ENCODE assay signal across 1 cellular context in genomic region chr17:7685533-7686220, GRCh38.
TF ChIP-seq lines count a peak whose summit lies in the region.

No MANE protein-coding gene starts in this region.

TF ChIP-seq in HEK293, 187 proteins besides CTCF, POLR2A, EP300 and RAD21 (continued from another document and continues in another):
- TF ChIP-seq ZBTB26 (tag by site-specific recombination; optimal IDR thresholded peaks at IDR 0.05) = peak; percentile 20
- no peak for TF ChIP-seq SALL2 (tag by site-specific recombination; IDR thresholded peaks at IDR 0.05; ENCODE audit: borderline replicate concordance)
- TF ChIP-seq ZBTB8A (tag by site-specific recombination; IDR thresholded peaks at IDR 0.05) = no peak; the same call in 1 of the 2 replicates
- no peak for TF ChIP-seq KLF7 (tag by site-specific recombination; IDR thresholded peaks at IDR 0.05; ENCODE audit: borderline replicate concordance)
- TF ChIP-seq ZNF184 (tag by site-specific recombination; IDR thresholded peaks at IDR 0.05) = no peak
- TF ChIP-seq ZNF600 (tag by site-specific recombination; IDR thresholded peaks at IDR 0.05) = peak; percentile 92
- no peak; the same call in none of the 2 replicates for TF ChIP-seq ZNF660 (tag by site-specific recombination; IDR thresholded peaks at IDR 0.05)
- TF ChIP-seq ZNF670 (tag by site-specific recombination; IDR thresholded peaks at IDR 0.05; ENCODE audit: low read depth) = no peak
- 0 out of 2 replicates have a peak, but pooled peaks have one; percentile 13 for TF ChIP-seq ZNF280D (tag by site-specific recombination; IDR thresholded peaks at IDR 0.05)
- TF ChIP-seq ZNF549 (tag by site-specific recombination; IDR thresholded peaks at IDR 0.05) = no peak
- TF ChIP-seq ZNF423 (tag by site-specific recombination; IDR thresholded peaks at IDR 0.05) = no peak
- TF ChIP-seq ZBTB44 (tag by site-specific recombination; IDR thresholded peaks at IDR 0.05) = no peak; the same call in 1 of the 2 replicates
- TF ChIP-seq ZNF416 (tag by site-specific recombination; IDR thresholded peaks at IDR 0.05) = no peak
- TF ChIP-seq ZNF433 (tag by site-specific recombination; IDR thresholded peaks at IDR 0.05; ENCODE audit: low read depth) = no peak
- TF ChIP-seq ZNF341 (tag by site-specific recombination; IDR thresholded peaks at IDR 0.05; ENCODE audit: low read depth) = peak; percentile 9; the same call in 1 of the 2 replicates
- no peak for TF ChIP-seq ZNF837 (tag by site-specific recombination; IDR thresholded peaks at IDR 0.05)
- no peak for TF ChIP-seq ZNF843 (tag by site-specific recombination; IDR thresholded peaks at IDR 0.05)
- no peak for TF ChIP-seq ZNF677 (tag by site-specific recombination; IDR thresholded peaks at IDR 0.05)
- TF ChIP-seq ZSCAN5A (tag by site-specific recombination; IDR thresholded peaks at IDR 0.05) = no peak
- no peak for TF ChIP-seq ZNF362 (tag by site-specific recombination; IDR thresholded peaks at IDR 0.05)
- TF ChIP-seq ZBTB10 (tag by site-specific recombination; IDR thresholded peaks at IDR 0.05) = no peak
- TF ChIP-seq TCF7L2 (IDR thresholded peaks at IDR 0.05; ENCODE audit: borderline replicate concordance, low read depth, low read length) = no peak
- no peak for TF ChIP-seq ZNF114 (tag by site-specific recombination; IDR thresholded peaks at IDR 0.05)
- TF ChIP-seq MYNN (tag by site-specific recombination; IDR thresholded peaks at IDR 0.05; ENCODE audit: borderline replicate concordance) = no peak
- no peak for TF ChIP-seq HOXC10 (CRISPR knock-in tag; IDR thresholded peaks at IDR 0.05)
- TF ChIP-seq REST (tag by site-specific recombination; IDR thresholded peaks at IDR 0.05) = no peak
- no peak for TF ChIP-seq ZNF350 (tag by site-specific recombination; IDR thresholded peaks at IDR 0.05)
- peak; percentile 88 for TF ChIP-seq SP2 (tag by site-specific recombination; IDR thresholded peaks at IDR 0.05)
- no peak for TF ChIP-seq AEBP2 (tag by site-specific recombination; IDR thresholded peaks at IDR 0.05; ENCODE audit: borderline replicate concordance)
- TF ChIP-seq REPIN1 (tag by site-specific recombination; IDR thresholded peaks at IDR 0.05; ENCODE audit: low read depth) = no peak
- TF ChIP-seq ZNF211 (tag by site-specific recombination; IDR thresholded peaks at IDR 0.05; ENCODE audit: low read depth) = no peak
- TF ChIP-seq ZNF366 (tag by site-specific recombination; conservative IDR thresholded peaks at IDR 0.05) = peak; percentile 47; the same call in 1 of the 2 replicates
- TF ChIP-seq ZNF768 (tag by site-specific recombination; IDR thresholded peaks at IDR 0.05) = no peak; the same call in 1 of the 2 replicates
- TF ChIP-seq ZNF37A (tag by site-specific recombination; IDR thresholded peaks at IDR 0.05) = no peak
- 0 out of 2 replicates have a peak, but pooled peaks have one; percentile 12 for TF ChIP-seq ZNF449 (tag by site-specific recombination; IDR thresholded peaks at IDR 0.05)
- TF ChIP-seq ZNF223 (tag by site-specific recombination; IDR thresholded peaks at IDR 0.05) = no peak
- TF ChIP-seq ZNF112 (tag by site-specific recombination; IDR thresholded peaks at IDR 0.05) = no peak
- peak; percentile 86 for TF ChIP-seq IKZF3 (tag by site-specific recombination; IDR thresholded peaks at IDR 0.05)
- TF ChIP-seq ZNF280C (tag by site-specific recombination; IDR thresholded peaks at IDR 0.05) = no peak
- peak; percentile 72 for TF ChIP-seq ZNF561 (tag by site-specific recombination; IDR thresholded peaks at IDR 0.05; ENCODE audit: borderline replicate concordance)
